In genomic region chr3:128491071-128491899, GRCh38 we compare ENCODE assay signal across 9 cellular contexts. TPM values are rescaled to one million over a fixed set of nuclear protein-coding genes. Genes with fewer than 3 reads are reported as not detected.
DNase-seq lines count a peak whose midpoint lies in the region; ATAC-seq and TF ChIP-seq lines count a peak whose summit lies in the region.
"Had no signal": no experiment of that assay in that cellular context is flagged by ENCODE, and none has a peak within 500 bp of the region (broad histone marks: within the 10 kb centered on the region; RNA-seq: fewer than 3 reads in every experiment).

No MANE protein-coding gene starts in this region.

- peak overlapping the region; percentile 81 for H3K4ac ChIP-seq in trophoblast cell (ENCODE audit: low read depth, low read length)

- H3K36me3 ChIP-seq in trophoblast cell (ENCODE audit: control insufficient read depth in 1 of 2, insufficient read depth in 2 of 2, low read length in 2 of 2) (peaks cover 12 to 27% of the 10 kb centered on the region in 2 experiments), mucosa of descending colon (ENCODE audit: low read depth) (no peaks in the 10 kb centered on the region)

- H3K4me1 ChIP-seq in trophoblast cell (ENCODE audit: control insufficient read depth in 1 of 2, insufficient read depth in 2 of 2, low read length in 2 of 2) (peaks cover 20 to 40% of the 10 kb centered on the region in 2 experiments), mucosa of descending colon (ENCODE audit: low read depth) (peaks cover 49% of the 10 kb centered on the region)

- peak overlapping the region; percentile 11 for H2BK12ac ChIP-seq in trophoblast cell (ENCODE audit: low read length)

- peak overlapping the region; percentile 52 for H2BK5ac ChIP-seq in trophoblast cell (ENCODE audit: low read depth, low read length, poor library complexity)

- no peaks in the 10 kb centered on the region for H3K36me3 Mint-ChIP-seq in activated T-helper 1 cell treated with anti-CD3 and anti-CD28 coated beads, Interleukin-12 subunit alpha, Interleukin-12 subunit beta, Interleukin-2, Interleukin-4 antibody, amounts not matched to agents 30 ng/mL and 10 ng/mL and 1 ng/mL, durations not matched to agents 14 hours and 24 hours and 36 hours (ENCODE audit: low read depth)

- WGBS in trophoblast cell (ENCODE audit: extremely low coverage, insufficient coverage, insufficient read length), result no CpG with 5 or more reads among the region's 34 CpGs

- ATAC-seq in HG03571 (IDR thresholded peaks at IDR 0.05; ENCODE audit: unreplicated experiment) (no peak), mucosa of descending colon (no peak)

- peaks cover 2% of the 10 kb centered on the region for H3K27me3 ChIP-seq in trophoblast cell (ENCODE audit: insufficient read depth, low read length)

- H3K9me3 Mint-ChIP-seq in activated T-helper 1 cell treated with anti-CD3 and anti-CD28 coated beads, Interleukin-12 subunit alpha, Interleukin-12 subunit beta, Interleukin-2, Interleukin-4 antibody, amounts not matched to agents 30 ng/mL and 10 ng/mL and 1 ng/mL, durations not matched to agents 14 hours and 24 hours and 36 hours, result no peaks in the 10 kb centered on the region

- no peak overlapping the region for H2AK5ac ChIP-seq in trophoblast cell (ENCODE audit: low read length)

- H3K27me3 Mint-ChIP-seq in activated T-helper 1 cell treated with anti-CD3 and anti-CD28 coated beads, Interleukin-12 subunit alpha, Interleukin-12 subunit beta, Interleukin-2, Interleukin-4 antibody, amounts not matched to agents 30 ng/mL and 10 ng/mL and 1 ng/mL, durations not matched to agents 14 hours and 24 hours and 36 hours (ENCODE audit: insufficient read depth), result peaks cover 62% of the 10 kb centered on the region

- intact Hi-C loops in mucosa of descending colon (cut with DNase I, micrococcal nuclease), result no loop called here
- intact Hi-C loops in activated T-helper 1 cell treated with anti-CD3 and anti-CD28 coated beads, Interleukin-12 subunit alpha, Interleukin-12 subunit beta, Interleukin-2, Interleukin-4 antibody, amounts not matched to agents 30 ng/mL and 10 ng/mL and 1 ng/mL, durations not matched to agents 14 hours and 24 hours and 36 hours (cut with micrococcal nuclease), result no loop called here

- H3K79me1 ChIP-seq in trophoblast cell (ENCODE audit: low read length), result peaks cover 67% of the 10 kb centered on the region

- no peak for TF ChIP-seq CTCF in mucosa of descending colon (IDR thresholded peaks at IDR 0.05)

- H3K79me2 ChIP-seq in trophoblast cell (ENCODE audit: control insufficient read depth, insufficient read depth, low read length, poor library complexity), result peaks cover 64% of the 10 kb centered on the region

- peak overlapping the region; percentile 74 for H3K9ac ChIP-seq in trophoblast cell (ENCODE audit: low read length)

- H3K4me1 Mint-ChIP-seq in activated T-helper 1 cell treated with anti-CD3 and anti-CD28 coated beads, Interleukin-12 subunit alpha, Interleukin-12 subunit beta, Interleukin-2, Interleukin-4 antibody, amounts not matched to agents 30 ng/mL and 10 ng/mL and 1 ng/mL, durations not matched to agents 14 hours and 24 hours and 36 hours (ENCODE audit: low read depth), result peaks cover 13% of the 10 kb centered on the region

- H2AFZ ChIP-seq in trophoblast cell (ENCODE audit: insufficient read depth, low read length, poor library complexity), result no peak overlapping the region

- H3K27ac Mint-ChIP-seq in activated T-helper 1 cell treated with anti-CD3 and anti-CD28 coated beads, Interleukin-12 subunit alpha, Interleukin-12 subunit beta, Interleukin-2, Interleukin-4 antibody, amounts not matched to agents 30 ng/mL and 10 ng/mL and 1 ng/mL, durations not matched to agents 14 hours and 24 hours and 36 hours, result no peak overlapping the region

- H3K18ac ChIP-seq in trophoblast cell (ENCODE audit: low read length), result peak overlapping the region; percentile 84

- peak overlapping the region; percentile 61 for H3K4me3 ChIP-seq in trophoblast cell (ENCODE audit: low read depth, low read length)
- H3K4me3 ChIP-seq in mucosa of descending colon, result no peak overlapping the region

- H4K8ac ChIP-seq in trophoblast cell (ENCODE audit: low read depth, low read length), result peak overlapping the region; percentile 63

- no peak overlapping the region for H3K23ac ChIP-seq in trophoblast cell (ENCODE audit: low read length)

- peak overlapping the region; percentile 93 for H2BK120ac ChIP-seq in trophoblast cell (ENCODE audit: insufficient read depth, low read length, poor library complexity)

- peak overlapping the region; percentile 20 for H4K12ac ChIP-seq in trophoblast cell (ENCODE audit: low read depth, low read length)

- H3K27ac ChIP-seq in trophoblast cell (ENCODE audit: low read depth, low read length), result peak overlapping the region; percentile 95

- H3K9me3 ChIP-seq in trophoblast cell (ENCODE audit: insufficient read depth, low read depth, low read length) (no peaks in the 10 kb centered on the region), mucosa of descending colon (no peaks in the 10 kb centered on the region)

- DNase-seq in DMS53 treated with DMSO at 0.1 percent for 48 hours (lab: John Stamatoyannopoulos, UW; ENCODE audit: unreplicated experiment) (peak; percentile 11), NCI-H526 (lab: John Stamatoyannopoulos, UW) (peak; percentile 61 to 80), erythroblast (lab: John Stamatoyannopoulos, UW) (peak; percentile 65 to 75), trophoblast cell (no peak), GDM1 (lab: John Stamatoyannopoulos, UW) (no peak), mucosa of descending colon (no peak)
- DNase-seq in activated T-helper 1 cell treated with anti-CD3 and anti-CD28 coated beads, Interleukin-12 subunit alpha, Interleukin-12 subunit beta, Interleukin-2, Interleukin-4 antibody, amounts not matched to agents 30 ng/mL and 10 ng/mL and 1 ng/mL, durations not matched to agents 14 hours and 24 hours and 36 hours (ENCODE audit: low spot score), result no peak

- TF ChIP-seq POLR2A in erythroblast (IDR thresholded peaks at IDR 0.05; ENCODE audit: low read length), result no peak

- peak overlapping the region; percentile 93 for H3K4me2 ChIP-seq in trophoblast cell (ENCODE audit: low read length)

- peak overlapping the region; percentile 75 for H3K14ac ChIP-seq in trophoblast cell (ENCODE audit: low read length)

- peak overlapping the region; percentile 48 for H4K91ac ChIP-seq in trophoblast cell (ENCODE audit: low read depth, low read length)

- H3K4me3 Mint-ChIP-seq in activated T-helper 1 cell treated with anti-CD3 and anti-CD28 coated beads, Interleukin-12 subunit alpha, Interleukin-12 subunit beta, Interleukin-2, Interleukin-4 antibody, amounts not matched to agents 30 ng/mL and 10 ng/mL and 1 ng/mL, durations not matched to agents 14 hours and 24 hours and 36 hours, result no peak overlapping the region

RNA-seq across cellular contexts. Expression of gene GATA2, which starts 1.7 kb away (rescaled TPM):
- polyA plus RNA-seq in trophoblast cell (2013), result 467 and 505 TPM in 2 replicates
- total RNA-seq in mucosa of descending colon, result 10 to 100 TPM in 1 of 3 donors, 1 to 10 TPM in 2; 1.6 to 10.1 (median 8.8) TPM
- 0.18 and 0.22 TPM in 2 replicates for total RNA-seq in activated T-helper 1 cell treated with anti-CD3 and anti-CD28 coated beads, Interleukin-12 subunit alpha, Interleukin-12 subunit beta, Interleukin-2, Interleukin-4 antibody, amounts not matched to agents 30 ng/mL and 10 ng/mL and 1 ng/mL, durations not matched to agents 14 hours and 24 hours and 36 hours

RNA-seq across cellular contexts. Expression of gene DNAJB8, which starts 24.6 kb away (rescaled TPM):
- polyA plus RNA-seq in trophoblast cell (2013), result not detected in 2 replicates
- total RNA-seq in mucosa of descending colon, result not detected
- total RNA-seq in activated T-helper 1 cell treated with anti-CD3 and anti-CD28 coated beads, Interleukin-12 subunit alpha, Interleukin-12 subunit beta, Interleukin-2, Interleukin-4 antibody, amounts not matched to agents 30 ng/mL and 10 ng/mL and 1 ng/mL, durations not matched to agents 14 hours and 24 hours and 36 hours, result not detected in 2 replicates
- total RNA-seq: epithelial cell of proximal tubule had no signal

Comparison
In these comparisons a context has a peak if more than half of its experiments do, and no peak if none do; other contexts are left out.
1. DNase-seq: peak in DMS53 treated with DMSO at 0.1 percent for 48 hours (single experiment), NCI-H526 (2 of 2) and erythroblast (2 of 2); none in trophoblast cell (0 of 2), GDM1 (single experiment), mucosa of descending colon (0 of 3) and activated T-helper 1 cell treated with anti-CD3 and anti-CD28 coated beads, Interleukin-12 subunit alpha, Interleukin-12 subunit beta, Interleukin-2, Interleukin-4 antibody, amounts not matched to agents 30 ng/mL and 10 ng/mL and 1 ng/mL, durations not matched to agents 14 hours and 24 hours and 36 hours (single experiment).